17 cellular contexts compared by ENCODE assay signal in the genomic region with DNA sequence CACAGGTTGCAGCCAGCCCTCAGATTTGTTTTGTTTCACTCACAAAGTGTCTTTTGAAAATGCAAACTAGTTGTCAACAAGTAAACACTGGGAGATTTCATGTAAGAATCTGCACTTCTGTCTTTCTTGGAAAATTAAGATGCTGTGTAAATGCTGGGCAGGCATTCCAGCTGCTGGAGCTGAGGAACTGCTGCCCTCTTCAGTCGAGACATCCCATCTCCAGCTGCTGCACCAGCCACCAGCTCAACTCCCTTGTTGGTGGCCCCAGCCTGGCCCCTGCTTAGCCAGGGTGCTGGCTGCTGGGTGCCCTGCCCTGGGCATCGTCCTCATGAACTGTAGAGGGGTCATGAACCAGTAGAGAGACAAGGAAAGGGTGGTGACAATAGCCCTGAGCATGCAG. TPM values are rescaled to one million over a fixed set of nuclear protein-coding genes. Genes with fewer than 3 reads are reported as not detected.
DNase-seq lines count a peak whose midpoint lies in the region; ATAC-seq and TF ChIP-seq lines count a peak whose summit lies in the region.
"Had no signal": no experiment of that assay in that cellular context is flagged by ENCODE, and none has a peak within 500 bp of the region (broad histone marks: within the 10 kb centered on the region; RNA-seq: fewer than 3 reads in every experiment).

No MANE protein-coding gene starts in this region.

- ATAC-seq in HG03139 (IDR thresholded peaks at IDR 0.05; ENCODE audit: unreplicated experiment): no peak
- ATAC-seq: activated T-cell treated with anti-CD3 and anti-CD28 coated beads, Interleukin-2, amount 50 U/mL, for 4 hours had no signal

- H3K4me3 ChIP-seq in adipocyte (ENCODE audit: low read length) (no peak overlapping the region), kidney epithelial cell (ENCODE audit: low read depth, low read length) (no peak overlapping the region)
- H3K4me3 ChIP-seq: adrenal gland, ovary, smooth muscle cell had no signal

- no peaks in the 10 kb centered on the region for H3K27me3 ChIP-seq in adipocyte (replicated peaks; ENCODE audit: control insufficient read depth, insufficient read depth, low read length)
- no peaks in the 10 kb centered on the region for H3K27me3 ChIP-seq in kidney epithelial cell (ENCODE audit: control insufficient read depth, insufficient read depth, low read length)
- H3K27me3 ChIP-seq: adrenal gland, ovary had no signal

- H3K4me1 ChIP-seq in adipocyte (ENCODE audit: control insufficient read depth, insufficient read depth, low read length): no peaks in the 10 kb centered on the region
- H3K4me1 ChIP-seq: adrenal gland had no signal

- H3K36me3 ChIP-seq in adipocyte (ENCODE audit: control insufficient read depth, insufficient read depth, low read length, severe bottlenecking): peaks cover 97% of the 10 kb centered on the region
- H3K36me3 ChIP-seq in kidney epithelial cell (ENCODE audit: control insufficient read depth, insufficient read depth, low read length): no peaks in the 10 kb centered on the region
- H3K36me3 ChIP-seq: adrenal gland, ovary had no signal

- TF ChIP-seq CTCF in kidney epithelial cell (IDR thresholded peaks at IDR 0.05; ENCODE audit: insufficient read depth, low read length, poor library complexity, severe bottlenecking) (peak; percentile 6), endothelial cell (IDR thresholded peaks at IDR 0.05; ENCODE audit: unreplicated experiment) (no peak)

- H3K9me3 ChIP-seq in adipocyte (ENCODE audit: control insufficient read depth, low read length): no peaks in the 10 kb centered on the region
- H3K9me3 ChIP-seq: adrenal gland, ovary had no signal

- H3K27ac Mint-ChIP-seq in endothelial cell (ENCODE audit: unreplicated experiment): no peak overlapping the region
- H3K27ac Mint-ChIP-seq: dendritic cell treated with granulocyte-macrophage colony-stimulating factor and Interleukin-4, amounts not matched to agents 40 ng/mL and 50 ng/mL, for 4 days; mesothelial cell of epicardium had no signal

- peaks cover 36% of the 10 kb centered on the region for H3K4me1 Mint-ChIP-seq in endothelial cell (ENCODE audit: unreplicated experiment)
- H3K4me1 Mint-ChIP-seq: mesothelial cell of epicardium had no signal

- DNase-seq in DMS 273 (lab: John Stamatoyannopoulos, UW; ENCODE audit: unreplicated experiment) (peak; percentile 13), DMS 273 treated with DMSO at 0.1 percent for 48 hours (lab: John Stamatoyannopoulos, UW) (no peak), GM03348 (ENCODE audit: low spot score) (peak; percentile 27), adipocyte (ENCODE audit: low read depth) (peak; percentile 28), kidney epithelial cell (ENCODE audit: low read depth) (no peak), endothelial cell (ENCODE audit: low spot score) (no peak), cerebellar nuclear complex (lab: John Stamatoyannopoulos, UW) (no peak)
- DNase-seq: 8988T; activated CD4-positive, alpha-beta T cell treated with anti-CD3 and anti-CD28 coated beads for 4 hours; activated T-cell treated with anti-CD3 and anti-CD28 coated beads, Interleukin-2, amount 50 U/mL, for 4 hours; adrenal gland; NCI-H1092; ovary had no signal

- H3K4me3 Mint-ChIP-seq in endothelial cell (ENCODE audit: unreplicated experiment): no peak overlapping the region
- H3K4me3 Mint-ChIP-seq: activated T-cell treated with anti-CD3 and anti-CD28 coated beads, Interleukin-2, amount 50 U/mL, for 4 hours; dendritic cell treated with granulocyte-macrophage colony-stimulating factor and Interleukin-4, amounts not matched to agents 40 ng/mL and 50 ng/mL, for 4 days; mesothelial cell of epicardium had no signal

- H3K9me3 Mint-ChIP-seq in endothelial cell (ENCODE audit: unreplicated experiment): no peaks in the 10 kb centered on the region
- H3K9me3 Mint-ChIP-seq: activated T-cell treated with anti-CD3 and anti-CD28 coated beads, Interleukin-2, amount 50 U/mL, for 4 hours; dendritic cell treated with granulocyte-macrophage colony-stimulating factor and Interleukin-4, amounts not matched to agents 40 ng/mL and 50 ng/mL, for 4 days; mesothelial cell of epicardium had no signal

- H3K36me3 Mint-ChIP-seq in endothelial cell (ENCODE audit: low read depth, unreplicated experiment): no peaks in the 10 kb centered on the region
- H3K36me3 Mint-ChIP-seq: mesothelial cell of epicardium had no signal

- H3K9ac ChIP-seq in adipocyte (ENCODE audit: low read length): no peak overlapping the region

- no peaks in the 10 kb centered on the region for H3K27me3 Mint-ChIP-seq in endothelial cell (ENCODE audit: unreplicated experiment)

RNA-seq across cellular contexts. Expression of gene AFAP1L1, which starts 33.1 kb away (rescaled TPM):
- total RNA-seq in kidney epithelial cell (15.3 and 15.5 TPM in 2 replicates), endothelial cell (ENCODE audit: unreplicated experiment) (393 TPM)

Comparison
In these comparisons a context has a peak if more than half of its experiments do, and no peak if none do; other contexts are left out.
1. DNase-seq: peak in DMS 273 (single experiment), GM03348 (single experiment) and adipocyte (single experiment); none in DMS 273 treated with DMSO at 0.1 percent for 48 hours (single experiment), kidney epithelial cell (single experiment), endothelial cell (single experiment) and cerebellar nuclear complex (0 of 2).
2. RNA of gene AFAP1L1, which starts 33.1 kb away (total RNA-seq): 393 TPM in endothelial cell (single experiment); 15.3 to 15.5 TPM in kidney epithelial cell; every median in the first group is over 10 times any median in the second.